4 cellular contexts compared by ENCODE assay signal in genomic region chr1:161616417-161616816, GRCh38. TPM values are rescaled to one million over a fixed set of nuclear protein-coding genes. Genes with fewer than 3 reads are reported as not detected.
"Had no signal": no experiment of that assay in that cellular context is flagged by ENCODE, and none has a peak within 500 bp of the region (broad histone marks: within the 10 kb centered on the region; RNA-seq: fewer than 3 reads in every experiment).

No MANE protein-coding gene starts in this region.

RNA-seq across cellular contexts. Expression of gene FCGR3B, which starts 14.6 kb away (rescaled TPM):
- total RNA-seq: LHCN-M2, MCF 10A, NCI-H460 had no signal

RNA-seq across cellular contexts. Expression of gene FCGR2B, which starts 46.5 kb away (rescaled TPM):
- total RNA-seq: LHCN-M2, M059J, MCF 10A, NCI-H460 had no signal
